ENCODE assay signal across 8 cellular contexts in genomic region chr5:148482697-148483462, GRCh38.
DNase-seq lines count a peak whose midpoint lies in the region; ATAC-seq, FAIRE-seq and TF ChIP-seq lines count a peak whose summit lies in the region.

No MANE protein-coding gene starts in this region.

- ATAC-seq in GM18868 (IDR thresholded peaks at IDR 0.05; ENCODE audit: unreplicated experiment), result peak; percentile 94
- ATAC-seq in HG03108 (IDR thresholded peaks at IDR 0.05; ENCODE audit: unreplicated experiment), result peak; percentile 69
- ATAC-seq in HG03469 (IDR thresholded peaks at IDR 0.05; ENCODE audit: unreplicated experiment), result no peak

- no peak overlapping the region for H3K27ac ChIP-seq in AG04450 (ENCODE audit: low read depth, low read length)
- H3K27ac ChIP-seq in small intestine (ENCODE audit: low read depth in 1 of 2, low read length in 1 of 2), result no peak overlapping the region

- POLR2A ChIA-PET in AG04450 (lab: Yijun Ruan, JAX), result no interaction called here

- DNase-seq in AG04450 (ENCODE audit: low read depth, low spot score), result no peak
- peak; percentile 58 for DNase-seq in RPMI7951 (ENCODE audit: low read depth)
- DNase-seq in activated effector memory CD4-positive, alpha-beta T cell treated with anti-CD3 and anti-CD28 coated beads, Interleukin-2, amount 50 U/mL, for 16 hours, result peak; percentile 82
- peak; percentile 84 for DNase-seq in cardiac septum (ENCODE audit: low spot score)
- peak; percentile 34 for DNase-seq in small intestine

- peak; percentile 65 for TF ChIP-seq CTCF in AG04450 (IDR thresholded peaks at IDR 0.05; ENCODE audit: low read depth, low read length)

- H3K9me3 ChIP-seq in AG04450 (ENCODE audit: control insufficient read depth, insufficient read depth, low read length) (no peaks in the 10 kb centered on the region), small intestine (ENCODE audit: control insufficient read depth, low read depth) (no peaks in the 10 kb centered on the region)

- H3K36me3 ChIP-seq in small intestine (ENCODE audit: control insufficient read depth in 2 of 2, insufficient read depth in 2 of 2, low read length in 2 of 2), result peaks cover 0 to 8% of the 10 kb centered on the region in 2 donors

- no peak for FAIRE-seq in small intestine (lab: Jason Lieb, UNC)

- H3K4me1 ChIP-seq in small intestine (ENCODE audit: control insufficient read depth in 2 of 2, insufficient read depth in 1 of 2, low read depth in 1 of 2, low read length in 1 of 2), result no peaks in the 10 kb centered on the region

- intact Hi-C loops in cardiac septum (cut with DNase I), result no loop called here

- peaks cover 3% of the 10 kb centered on the region for H3K27me3 ChIP-seq in AG04450 (ENCODE audit: control insufficient read depth, insufficient read depth, low read length)
- no peaks in the 10 kb centered on the region for H3K27me3 ChIP-seq in small intestine (ENCODE audit: control insufficient read depth in 2 of 2, insufficient read depth in 2 of 2, low read length in 2 of 2)

- 58 to 85% (median 69%) methylated on average over 22 of the region's 22 CpGs for WGBS in small intestine, 3 donors

- H3K4me3 ChIP-seq in AG04450 (ENCODE audit: low read depth, low read length) (no peak overlapping the region), small intestine (ENCODE audit: low read depth in 1 of 2, low read length in 2 of 2) (no peak overlapping the region)

- CTCF ChIA-PET in AG04450 (lab: Charles Lee), result interaction anchor here (0.6 to 3.8 kb wide), 12 partner anchors 9 to 304 kb away, joined by 3 to 15 read pairs (median 4); no protein-coding TSS in a partner anchor
